Comparison of ENCODE assay signal across 18 cellular contexts in the genomic region with DNA sequence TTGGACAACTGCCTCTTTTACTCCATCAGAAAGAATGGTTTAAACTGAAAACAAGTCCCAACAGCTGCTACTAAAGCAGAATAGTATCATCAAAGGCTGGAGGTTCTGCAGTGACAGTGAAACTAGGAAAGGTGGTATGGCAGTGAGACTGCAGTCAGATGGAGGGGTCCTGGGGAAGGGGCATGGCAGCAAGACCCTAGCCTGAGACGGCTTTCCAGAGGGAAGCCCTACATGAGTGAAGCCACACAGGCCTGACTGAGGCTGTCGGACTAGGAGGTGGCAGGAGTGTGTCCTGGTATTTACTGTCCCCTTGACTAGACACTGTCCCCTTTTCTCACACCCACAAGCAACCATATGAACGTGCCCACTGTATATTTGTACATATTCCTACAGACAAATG. TPM values are rescaled to one million over a fixed set of nuclear protein-coding genes. Genes with fewer than 3 reads are reported as not detected.
DNase-seq lines count a peak whose midpoint lies in the region; ATAC-seq and TF ChIP-seq lines count a peak whose summit lies in the region.
"Had no signal": no experiment of that assay in that cellular context is flagged by ENCODE, and none has a peak within 500 bp of the region (broad histone marks: within the 10 kb centered on the region; RNA-seq: fewer than 3 reads in every experiment).

No MANE protein-coding gene starts in this region.

- no peaks in the 10 kb centered on the region for H3K9me3 Mint-ChIP-seq in endodermal cell
- H3K9me3 Mint-ChIP-seq: H9 had no signal

- H3K27ac ChIP-seq in mammary epithelial cell (ENCODE audit: insufficient read depth, low read depth, low read length) (peak overlapping the region; percentile 21), breast epithelium (no peak overlapping the region), foreskin keratinocyte (peak overlapping the region; percentile 95), suprapubic skin (peak overlapping the region; percentile 35), endodermal cell (ENCODE audit: low read depth, low read length) (no peak overlapping the region)
- H3K27ac ChIP-seq: BLaER1 had no signal

- peaks cover 52% of the 10 kb centered on the region for H3K4me1 ChIP-seq in mammary epithelial cell (ENCODE audit: insufficient read depth, low read length)
- no peaks in the 10 kb centered on the region for H3K4me1 ChIP-seq in breast epithelium
- H3K4me1 ChIP-seq in foreskin keratinocyte, result peaks cover 42% of the 10 kb centered on the region
- peaks cover 58% of the 10 kb centered on the region for H3K4me1 ChIP-seq in suprapubic skin
- no peaks in the 10 kb centered on the region for H3K4me1 ChIP-seq in endodermal cell (ENCODE audit: control insufficient read depth, insufficient read depth, low read length)
- H3K4me1 ChIP-seq: Caco-2 had no signal

- no peaks in the 10 kb centered on the region for H4K20me1 ChIP-seq in mammary epithelial cell (ENCODE audit: insufficient read depth, low read length)

- no peak for DNase-seq in mammary epithelial cell
- no peak for DNase-seq in breast epithelium (ENCODE audit: low spot score in 2 of 2)
- DNase-seq in T-helper 17 cell, result no peak
- DNase-seq in foreskin keratinocyte, result no peak
- no peak for DNase-seq in suprapubic skin (ENCODE audit: low spot score in 2 of 2)
- DNase-seq in DMS79 (lab: John Stamatoyannopoulos, UW), result no peak
- no peak for DNase-seq in amniotic stem cell (lab: John Stamatoyannopoulos, UW)
- no peak for DNase-seq in endodermal cell
- DNase-seq: Caco-2, H9, IMR-90, Kasumi-1, NCI-H1105 treated with DMSO at 0.1 percent for 48 hours, NCI-H1930, NCI-H2171, NCI-H774, Right ventricle myocardium superior had no signal

- TF ChIP-seq CTCF in mammary epithelial cell (conservative IDR thresholded peaks at IDR 0.05 in 1 of 2, IDR thresholded peaks at IDR 0.05 in 1 of 2; ENCODE audit: extremely low read depth in 1 of 2, insufficient read depth in 1 of 2, low read depth in 1 of 2, low read length in 2 of 2) (no peak), breast epithelium (IDR thresholded peaks at IDR 0.05) (no peak), foreskin keratinocyte (conservative IDR thresholded peaks at IDR 0.05) (no peak), suprapubic skin (IDR thresholded peaks at IDR 0.05) (no peak), endodermal cell (conservative IDR thresholded peaks at IDR 0.05) (no peak)

- intact Hi-C loops in mammary epithelial cell (cut with micrococcal nuclease) (no loop called here), breast epithelium (cut with DNase I; ENCODE audit: low total_unique reads) (no loop called here)

- peaks cover 20% of the 10 kb centered on the region for H3K36me3 ChIP-seq in mammary epithelial cell (ENCODE audit: insufficient read depth, low read length)
- peaks cover 4% of the 10 kb centered on the region for H3K36me3 ChIP-seq in breast epithelium
- peaks cover 55% of the 10 kb centered on the region for H3K36me3 ChIP-seq in suprapubic skin
- peaks cover 57% of the 10 kb centered on the region for H3K36me3 ChIP-seq in endodermal cell (ENCODE audit: control insufficient read depth, insufficient read depth, low read length)

- peaks cover 28% of the 10 kb centered on the region for H3K4me1 Mint-ChIP-seq in T-helper 17 cell
- H3K4me1 Mint-ChIP-seq in endodermal cell, result no peaks in the 10 kb centered on the region
- H3K4me1 Mint-ChIP-seq: H9 had no signal

- H3K4me3 Mint-ChIP-seq in T-helper 17 cell (no peak overlapping the region), endodermal cell (no peak overlapping the region)
- H3K4me3 Mint-ChIP-seq: H9 had no signal

- H3K4me3 ChIP-seq in mammary epithelial cell (replicated peaks in 1 of 3; ENCODE audit: insufficient read depth in 1 of 3, low read depth in 2 of 3, low read length in 3 of 3) (no peak overlapping the region), breast epithelium (no peak overlapping the region), suprapubic skin (no peak overlapping the region), endodermal cell (ENCODE audit: low read length) (no peak overlapping the region)
- H3K4me3 ChIP-seq: BLaER1 had no signal

- H3K4me2 ChIP-seq in mammary epithelial cell (ENCODE audit: insufficient read depth, low read depth, low read length), result no peak overlapping the region
- H3K4me2 ChIP-seq: BLaER1 had no signal

- H3K9me3 ChIP-seq in mammary epithelial cell (replicated peaks; ENCODE audit: insufficient read depth, low read length), result no peaks in the 10 kb centered on the region
- H3K9me3 ChIP-seq in breast epithelium, result no peaks in the 10 kb centered on the region
- H3K9me3 ChIP-seq in T-helper 17 cell (ENCODE audit: control insufficient read depth, low read length, poor library complexity, severe bottlenecking), result no peaks in the 10 kb centered on the region
- no peaks in the 10 kb centered on the region for H3K9me3 ChIP-seq in suprapubic skin
- no peaks in the 10 kb centered on the region for H3K9me3 ChIP-seq in endodermal cell (ENCODE audit: control insufficient read depth, low read length)
- H3K9me3 ChIP-seq: Caco-2 had no signal

- ATAC-seq in T-helper 17 cell (no peak), foreskin keratinocyte (no peak)

- WGBS in mammary epithelial cell (ENCODE audit: low coverage, missing lambda C conversion rate), result 82% methylated on average over 2 of the region's 3 CpGs
- WGBS in suprapubic skin, result 78% methylated on average over 3 of the region's 3 CpGs
- WGBS in endodermal cell (ENCODE audit: insufficient coverage in 1 of 2, insufficient read length in 1 of 2), 2 experiments, result 91 to 95% methylated on average over 3 of the region's 3 CpGs

- no TSS peak for BruUV-seq in mammary epithelial cell (replicated peaks; lab: Mats Ljungman, UMichigan)

- TF ChIP-seq POLR2A in breast epithelium (IDR thresholded peaks at IDR 0.05), result no peak
- TF ChIP-seq POLR2A in suprapubic skin (IDR thresholded peaks at IDR 0.05), result no peak

- in situ Hi-C loops in mammary epithelial cell (cut with MboI; ENCODE audit: low sequenced_read_pairs in 2 of 2), result no loop called here

- no peak for TF ChIP-seq EP300 in suprapubic skin (IDR thresholded peaks at IDR 0.05)

- H3K79me2 ChIP-seq in mammary epithelial cell (ENCODE audit: insufficient read depth, low read length), result peaks cover 38% of the 10 kb centered on the region

- H3K27me3 ChIP-seq in mammary epithelial cell (ENCODE audit: insufficient read depth, low read length) (no peaks in the 10 kb centered on the region), breast epithelium (no peaks in the 10 kb centered on the region), foreskin keratinocyte (no peaks in the 10 kb centered on the region), suprapubic skin (no peaks in the 10 kb centered on the region), endodermal cell (ENCODE audit: control insufficient read depth, insufficient read depth, low read length, poor library complexity, severe bottlenecking) (no peaks in the 10 kb centered on the region)
- H3K27me3 ChIP-seq: BLaER1 had no signal

- dilution Hi-C loops in mammary epithelial cell (cut with HindIII; ENCODE audit: low sequenced_read_pairs), result no loop called here

- no peak overlapping the region for H2AFZ ChIP-seq in mammary epithelial cell (ENCODE audit: low read depth, low read length)

- H3K27ac Mint-ChIP-seq in T-helper 17 cell, result peak overlapping the region; percentile 94
- H3K27ac Mint-ChIP-seq in endodermal cell, result no peak overlapping the region

- H3K27me3 Mint-ChIP-seq in T-helper 17 cell, result no peaks in the 10 kb centered on the region
- H3K27me3 Mint-ChIP-seq in endodermal cell (ENCODE audit: insufficient read depth), result no peaks in the 10 kb centered on the region

- CTCF ChIA-PET in mammary epithelial cell (lab: Charles Lee; ENCODE audit: low non-redundant PET), result no interaction called here

- H3K36me3 Mint-ChIP-seq in T-helper 17 cell (ENCODE audit: low read depth) (no peaks in the 10 kb centered on the region), endodermal cell (ENCODE audit: low read depth) (peaks cover 36% of the 10 kb centered on the region)

- H3K9ac ChIP-seq in mammary epithelial cell (ENCODE audit: insufficient read depth, low read length) (no peak overlapping the region), endodermal cell (ENCODE audit: extremely low read depth, low read length, poor library complexity, severe bottlenecking) (no peak overlapping the region)
- H3K9ac ChIP-seq: BLaER1 had no signal

RNA-seq across cellular contexts. Expression of a gene that starts 40.4 kb away (rescaled TPM):
- total RNA-seq in mammary epithelial cell, result 10 to 100 TPM; 13.4 to 25.0 TPM
- 25.2 TPM for polyA plus RNA-seq in mammary epithelial cell
- polyA minus RNA-seq in mammary epithelial cell, result 48.0 TPM
- total RNA-seq in breast epithelium, result 10 to 100 TPM in 2 of 3 donors, 1 to 10 TPM in 1; 5.8 to 22.8 (median 12.1) TPM
- 1 to 10 TPM; 6.3 to 7.1 TPM for total RNA-seq in T-helper 17 cell
- total RNA-seq in foreskin keratinocyte, result 16.7 and 17.1 TPM in 2 replicates
- polyA plus RNA-seq in foreskin keratinocyte, result 10.4 and 12.9 TPM in 2 replicates
- total RNA-seq in suprapubic skin, result 10 to 100 TPM; 45.0 to 53.6 (median 50.0) TPM
- total RNA-seq in endodermal cell, result 1 to 10 TPM; 9.3 TPM
- polyA plus RNA-seq in endodermal cell (2013, experiment 1 of 2), result 8.8 TPM
- polyA plus RNA-seq in endodermal cell (2013, experiment 2 of 2), result 8.6 TPM

RNA-seq across cellular contexts. Expression of a gene that starts 54.3 kb away (rescaled TPM):
- 10 to 100 TPM; 57.6 to 98.9 TPM for total RNA-seq in mammary epithelial cell
- 15.2 TPM for polyA plus RNA-seq in mammary epithelial cell
- 26.5 TPM for polyA minus RNA-seq in mammary epithelial cell
- total RNA-seq in breast epithelium, result 10 to 100 TPM; 22.8 to 56.0 (median 26.5) TPM
- total RNA-seq in T-helper 17 cell, result 10 to 100 TPM; 22.9 to 34.0 TPM
- 60.0 and 66.3 TPM in 2 replicates for total RNA-seq in foreskin keratinocyte
- polyA plus RNA-seq in foreskin keratinocyte, result 19.3 and 24.2 TPM in 2 replicates
- total RNA-seq in suprapubic skin, result 100 to 1,000 TPM; 135 to 201 (median 153) TPM
- 10 to 100 TPM; 20.7 to 20.9 TPM for total RNA-seq in endodermal cell
- 25.4 TPM for polyA plus RNA-seq in endodermal cell (2013, experiment 1 of 2)
- polyA plus RNA-seq in endodermal cell (2013, experiment 2 of 2), result 24.1 TPM

Comparison
In these comparisons a context has a peak if more than half of its experiments do, and no peak if none do; other contexts are left out.
1. H3K27ac ChIP-seq: peak in mammary epithelial cell (single experiment), foreskin keratinocyte (single experiment) and suprapubic skin (single experiment); none in breast epithelium (0 of 2) and endodermal cell (single experiment).